13 cellular contexts compared by ENCODE assay signal in genomic region chr19:5993516-5994406, GRCh38. TPM values are rescaled to one million over a fixed set of nuclear protein-coding genes. Genes with fewer than 3 reads are reported as not detected.
DNase-seq lines count a peak whose midpoint lies in the region; ATAC-seq and TF ChIP-seq lines count a peak whose summit lies in the region.
"Had no signal": no experiment of that assay in that cellular context is flagged by ENCODE, and none has a peak within 500 bp of the region (broad histone marks: within the 10 kb centered on the region; RNA-seq: fewer than 3 reads in every experiment).

No MANE protein-coding gene starts in this region.

- H3K9ac ChIP-seq in skeletal muscle satellite cell (ENCODE audit: low read depth, low read length) = no peak overlapping the region

- DNase-seq in RPMI8226 = peak; percentile 22
- DNase-seq in dermis blood vessel endothelial cell = peak; percentile 55
- no peak for DNase-seq in left lobe of liver (ENCODE audit: low spot score)
- DNase-seq in NCI-H1694 treated with DMSO at 0.1 percent for 48 hours (lab: John Stamatoyannopoulos, UW) = no peak
- no peak for DNase-seq in type B pancreatic cell (ENCODE audit: extremely low spot score, unreplicated experiment)
- DNase-seq: activated CD4-positive, alpha-beta T cell treated with anti-CD3 and anti-CD28 coated beads, Interleukin-2, amount 50 U/mL, for 4 hours; activated gamma-delta T cell treated with Interleukin-2 at 50 U/mL for 16 hours; central memory CD4-positive, alpha-beta T cell; naive B cell had no signal

- no peak overlapping the region for H3K27ac Mint-ChIP-seq in type B pancreatic cell

- peaks cover 9% of the 10 kb centered on the region for H3K4me1 ChIP-seq in skeletal muscle satellite cell (ENCODE audit: control insufficient read depth, insufficient read depth, low read length)

- H3K4me3 ChIP-seq in skeletal muscle satellite cell (ENCODE audit: low read length) = peak overlapping the region; percentile 35

- peak overlapping the region; percentile 58 for H3K4me2 ChIP-seq in skeletal muscle satellite cell (ENCODE audit: low read length)

- no peaks in the 10 kb centered on the region for H3K9me3 ChIP-seq in skeletal muscle satellite cell (replicated peaks; ENCODE audit: low read length)

- H3K36me3 ChIP-seq in skeletal muscle satellite cell (ENCODE audit: insufficient read depth, low read length) = no peaks in the 10 kb centered on the region

- H3K27me3 Mint-ChIP-seq in type B pancreatic cell = no peaks in the 10 kb centered on the region
- H3K27me3 Mint-ChIP-seq: naive B cell had no signal

- H3K27me3 ChIP-seq in skeletal muscle satellite cell (ENCODE audit: control insufficient read depth, insufficient read depth, low read length) = no peaks in the 10 kb centered on the region

- peaks cover 26% of the 10 kb centered on the region for H3K4me1 Mint-ChIP-seq in type B pancreatic cell (ENCODE audit: unreplicated experiment)

- ATAC-seq in left lobe of liver (peak; percentile 31), GM18498 (IDR thresholded peaks at IDR 0.05; ENCODE audit: unreplicated experiment) (no peak), GM19395 (IDR thresholded peaks at IDR 0.05; ENCODE audit: unreplicated experiment) (no peak)
- ATAC-seq: esophagus mucosa had no signal

- TF ChIP-seq CTCF in type B pancreatic cell (conservative IDR thresholded peaks at IDR 0.05) = no peak

- no peaks in the 10 kb centered on the region for H3K36me3 Mint-ChIP-seq in type B pancreatic cell
- H3K36me3 Mint-ChIP-seq: naive B cell had no signal

- H3K9me3 Mint-ChIP-seq in type B pancreatic cell = no peaks in the 10 kb centered on the region

- H3K4me3 Mint-ChIP-seq in type B pancreatic cell = no peak overlapping the region

RNA-seq across cellular contexts. Expression of gene RANBP3, which starts 15.8 kb away (rescaled TPM):
- total RNA-seq in dermis blood vessel endothelial cell (39.0 and 51.2 TPM in 2 replicates), left lobe of liver (22.8 TPM), type B pancreatic cell (ENCODE audit: low replicate concordance) (75.5 and 92.4 TPM in 2 replicates)
- 30.6 and 42.1 TPM in 2 replicates for total RNA-seq in skeletal muscle satellite cell (2012; rRNA removed)

Comparison
In these comparisons a context has a peak if more than half of its experiments do, and no peak if none do; other contexts are left out.
1. DNase-seq: peak in RPMI8226 (single experiment) and dermis blood vessel endothelial cell (single experiment); none in left lobe of liver (single experiment), NCI-H1694 treated with DMSO at 0.1 percent for 48 hours (single experiment) and type B pancreatic cell (single experiment).